Comparison of ENCODE assay signal across 8 cellular contexts in the genomic region with DNA sequence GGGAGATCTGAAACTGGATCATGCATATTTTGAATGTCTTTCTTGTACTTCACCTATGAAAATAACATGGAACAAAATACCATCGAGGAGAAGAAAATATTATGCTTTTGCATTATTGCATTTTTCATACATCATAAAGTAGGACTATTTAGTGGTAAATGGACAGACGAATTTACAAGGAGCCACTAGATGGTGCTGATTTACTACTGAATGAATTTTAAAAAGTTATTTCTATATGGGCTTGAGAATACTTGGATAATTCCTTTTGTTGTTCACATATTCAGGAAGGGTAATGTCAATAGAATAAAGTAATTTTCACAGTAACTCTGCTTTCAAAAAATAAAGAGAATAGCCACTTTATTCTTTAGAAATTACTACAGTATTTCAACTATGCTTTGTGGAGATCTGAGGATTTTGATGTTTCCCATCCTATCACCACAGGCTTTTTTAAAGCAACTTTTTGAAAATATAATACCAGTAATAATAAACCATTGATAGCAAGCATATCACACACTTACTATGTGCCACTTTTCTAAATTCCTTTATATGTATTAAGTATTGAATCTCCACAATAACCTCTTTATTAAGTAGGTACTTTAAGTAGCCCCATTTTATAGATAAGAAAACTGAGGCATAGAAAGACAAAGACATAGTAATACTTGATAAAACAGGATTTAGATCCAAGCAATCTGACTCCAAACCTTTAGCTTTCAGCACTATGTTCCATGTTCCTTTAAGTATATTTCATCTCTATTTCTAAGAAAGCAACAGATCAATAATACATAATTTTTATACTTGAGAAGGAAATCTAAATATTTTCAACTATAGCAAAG. TPM values are rescaled to one million over a fixed set of nuclear protein-coding genes. Genes with fewer than 3 reads are reported as not detected.
DNase-seq lines count a peak whose midpoint lies in the region; ATAC-seq and TF ChIP-seq lines count a peak whose summit lies in the region.

No MANE protein-coding gene starts in this region.

- H3K9me3 ChIP-seq in heart left ventricle (peaks cover 0 to under 1% (median 0%) of the 10 kb centered on the region in 12 donors), right atrium auricular region (no peaks in the 10 kb centered on the region)

- H3K4me1 ChIP-seq in heart left ventricle (peaks cover 0 to 22% (median 3%) of the 10 kb centered on the region in 12 donors), right atrium auricular region (peaks cover 0 to 3% of the 10 kb centered on the region in 2 donors)

- DNase-seq in heart left ventricle (no peak), right atrium auricular region (ENCODE audit: low spot score) (no peak), NCI-H69 (lab: John Stamatoyannopoulos, UW) (peak; percentile 43), epithelial cell of esophagus (ENCODE audit: low read depth) (peak; percentile 52), renal cortical epithelial cell (ENCODE audit: low read depth) (peak; percentile 43), immature natural killer cell (no peak), GM19240 (ENCODE audit: insufficient read length, low spot score) (no peak), SKM-1 (lab: John Stamatoyannopoulos, UW; ENCODE audit: unreplicated experiment) (no peak)

- no peak for ATAC-seq in heart left ventricle

- TF ChIP-seq CTCF in heart left ventricle (IDR thresholded peaks at IDR 0.05) = peak; percentile 18 to 58 (median 44)
- TF ChIP-seq CTCF in right atrium auricular region (IDR thresholded peaks at IDR 0.05) = peak in 1 of 2 donors; percentile 59
- TF ChIP-seq CTCF in epithelial cell of esophagus (IDR thresholded peaks at IDR 0.05; ENCODE audit: insufficient read depth, low read depth, low read length, missing control alignments) = peak; percentile 40

- intact Hi-C loops in heart left ventricle (cut with DNase I) = loop anchor here in 3 of 10 donors (5.0 to 10.0 kb wide), 5 partner anchors 406 to 1446 kb away; no protein-coding TSS in a partner anchor

- H3K36me3 ChIP-seq in heart left ventricle (peaks cover 0 to 87% (median 17%) of the 10 kb centered on the region in 9 donors), right atrium auricular region (peaks cover 60% of the 10 kb centered on the region)

- H3K27me3 ChIP-seq in heart left ventricle (no peaks in the 10 kb centered on the region), right atrium auricular region (no peaks in the 10 kb centered on the region)

- TF ChIP-seq POLR2A in heart left ventricle (IDR thresholded peaks at IDR 0.05) = no peak

- no peaks in the 10 kb centered on the region for H3K36me3 Mint-ChIP-seq in immature natural killer cell

- no peaks in the 10 kb centered on the region for H3K4me1 Mint-ChIP-seq in immature natural killer cell

- H3K27ac Mint-ChIP-seq in immature natural killer cell = no peak overlapping the region

- H3K27ac ChIP-seq in heart left ventricle = no peak overlapping the region
- no peak overlapping the region for H3K27ac ChIP-seq in right atrium auricular region

- no peak overlapping the region for H3K4me3 Mint-ChIP-seq in immature natural killer cell

- WGBS in heart left ventricle, 4 donors = 7 to 17% (median 14%) methylated on average over 2 of the region's 2 CpGs

- peaks cover 0 to 3% (median 3%) of the 10 kb centered on the region in 3 donors for H3K27me3 Mint-ChIP-seq in immature natural killer cell (ENCODE audit: low read depth in 3 of 3)

- no peak overlapping the region for H3K4me3 ChIP-seq in heart left ventricle
- H3K4me3 ChIP-seq in right atrium auricular region = no peak overlapping the region
- no peak overlapping the region for H3K4me3 ChIP-seq in epithelial cell of esophagus (ENCODE audit: low read length)

- no peaks in the 10 kb centered on the region for H3K9me3 Mint-ChIP-seq in immature natural killer cell

RNA-seq across cellular contexts. Expression of a gene that starts 38.6 kb away (rescaled TPM):
- total RNA-seq in heart left ventricle = 100 to 1,000 TPM; 390 to 855 (median 591) TPM
- polyA plus RNA-seq in heart left ventricle = 100 to 1,000 TPM; 187 to 383 TPM
- total RNA-seq in right atrium auricular region = 100 to 1,000 TPM; 304 to 550 TPM
- total RNA-seq in renal cortical epithelial cell = 3.3 and 25.9 TPM in 2 replicates
- not detected for polyA plus RNA-seq in immature natural killer cell

Comparison
In these comparisons a context has a peak if more than half of its experiments do, and no peak if none do; other contexts are left out.
1. DNase-seq: peak in NCI-H69 (single experiment), epithelial cell of esophagus (single experiment) and renal cortical epithelial cell (single experiment); none in heart left ventricle (0 of 5), right atrium auricular region (single experiment), immature natural killer cell (0 of 3), GM19240 (single experiment) and SKM-1 (single experiment).
2. RNA of a gene that starts 38.6 kb away (total RNA-seq): 390 to 855 TPM in heart left ventricle and 304 to 550 TPM in right atrium auricular region; 3.3 to 25.9 TPM in renal cortical epithelial cell; every median in the first group is over 10 times any median in the second.